ENCODE assay signal across 8 cellular contexts in genomic region chr14:104827173-104828055, GRCh38. TPM values are rescaled to one million over a fixed set of nuclear protein-coding genes. Genes with fewer than 3 reads are reported as not detected.
DNase-seq lines count a peak whose midpoint lies in the region; ATAC-seq and TF ChIP-seq lines count a peak whose summit lies in the region.

No MANE protein-coding gene starts in this region.

- peak; percentile 17 to 55 for TF ChIP-seq CTCF in suprapubic skin (IDR thresholded peaks at IDR 0.05)

- DNase-seq in NCI-H2196 (lab: John Stamatoyannopoulos, UW; ENCODE audit: unreplicated experiment) (peak; percentile 10), NCI-H2196 treated with DMSO at 0.1 percent for 48 hours (lab: John Stamatoyannopoulos, UW; ENCODE audit: unreplicated experiment) (no peak), NCI-H2227 (lab: John Stamatoyannopoulos, UW; ENCODE audit: unreplicated experiment) (peak; percentile 79), suprapubic skin (ENCODE audit: low spot score in 2 of 2) (no peak)
- DNase-seq in activated CD4-positive, alpha-beta T cell treated with anti-CD3 and anti-CD28 coated beads for 48 hours, result peak; percentile 71
- DNase-seq in effector memory CD4-positive, alpha-beta T cell, result peak; percentile 36 to 50 (median 36)

- H3K4me1 ChIP-seq in effector memory CD4-positive, alpha-beta T cell (ENCODE audit: control insufficient read depth, insufficient read depth, low read length, poor library complexity, severe bottlenecking), result peaks cover 17% of the 10 kb centered on the region
- H3K4me1 ChIP-seq in mucosa of rectum (ENCODE audit: control insufficient read depth in 2 of 2, insufficient read depth in 2 of 2, low read length in 2 of 2) (peaks cover 13 to 20% of the 10 kb centered on the region in 2 donors), suprapubic skin (peaks cover 23% of the 10 kb centered on the region)

- no peaks in the 10 kb centered on the region for H3K36me3 ChIP-seq in effector memory CD4-positive, alpha-beta T cell (ENCODE audit: control insufficient read depth, insufficient read depth, low read length)
- H3K36me3 ChIP-seq in mucosa of rectum (ENCODE audit: control insufficient read depth in 2 of 2, insufficient read depth in 2 of 2, low read length in 2 of 2), result no peaks in the 10 kb centered on the region
- H3K36me3 ChIP-seq in suprapubic skin, result no peaks in the 10 kb centered on the region

- ATAC-seq in HG03135 (IDR thresholded peaks at IDR 0.05; ENCODE audit: unreplicated experiment), result no peak

- no peak for TF ChIP-seq EP300 in suprapubic skin (IDR thresholded peaks at IDR 0.05)

- no peak for TF ChIP-seq POLR2A in suprapubic skin (IDR thresholded peaks at IDR 0.05)

- no peaks in the 10 kb centered on the region for H3K27me3 ChIP-seq in effector memory CD4-positive, alpha-beta T cell (replicated peaks; ENCODE audit: control insufficient read depth, insufficient read depth, low read length, poor library complexity, severe bottlenecking)
- peaks cover 0 to 8% of the 10 kb centered on the region in 2 donors for H3K27me3 ChIP-seq in mucosa of rectum (ENCODE audit: control insufficient read depth in 2 of 2, insufficient read depth in 2 of 2, low read length in 2 of 2)
- no peaks in the 10 kb centered on the region for H3K27me3 ChIP-seq in suprapubic skin

- H3K4me3 ChIP-seq in effector memory CD4-positive, alpha-beta T cell (ENCODE audit: insufficient read depth, low read depth, low read length, poor library complexity, severe bottlenecking), result peak overlapping the region; percentile 48
- peak overlapping the region; percentile 55 to 62 for H3K4me3 ChIP-seq in mucosa of rectum (ENCODE audit: low read length in 2 of 2)
- H3K4me3 ChIP-seq in suprapubic skin, result peak overlapping the region; percentile 71

- H3K27ac ChIP-seq in effector memory CD4-positive, alpha-beta T cell (ENCODE audit: insufficient read depth, low read length, poor library complexity, severe bottlenecking), result no peak overlapping the region
- H3K27ac ChIP-seq in mucosa of rectum (ENCODE audit: low read depth in 2 of 2, low read length in 2 of 2), result no peak overlapping the region
- no peak overlapping the region for H3K27ac ChIP-seq in suprapubic skin

- H3K9ac ChIP-seq in mucosa of rectum (ENCODE audit: low read depth in 1 of 2, low read length in 2 of 2), result peak overlapping the region; percentile 32 to 66

- no peaks in the 10 kb centered on the region for H3K9me3 ChIP-seq in effector memory CD4-positive, alpha-beta T cell (ENCODE audit: control insufficient read depth, low read length)
- no peaks in the 10 kb centered on the region for H3K9me3 ChIP-seq in mucosa of rectum (ENCODE audit: control insufficient read depth in 2 of 2, low read length in 2 of 2)
- no peaks in the 10 kb centered on the region for H3K9me3 ChIP-seq in suprapubic skin

- WGBS in suprapubic skin, result 20% methylated on average over 12 of the region's 39 CpGs

RNA-seq across cellular contexts. Expression of gene ZBTB42, which starts 26.5 kb away (rescaled TPM):
- total RNA-seq in suprapubic skin, result 1 to 10 TPM; 3.7 to 9.8 (median 7.8) TPM

RNA-seq across cellular contexts. Expression of gene AKT1, which starts 31.9 kb away (rescaled TPM):
- 10 to 100 TPM; 63.1 to 77.6 (median 70.4) TPM for total RNA-seq in suprapubic skin

RNA-seq across cellular contexts. Expression of gene CEP170B, which starts 37.7 kb away (rescaled TPM):
- total RNA-seq in suprapubic skin, result 10 to 100 TPM; 53.3 to 70.1 (median 60.4) TPM

Comparison
In these comparisons a context has a peak if more than half of its experiments do, and no peak if none do; other contexts are left out.
1. DNase-seq: peak in NCI-H2196 (single experiment), NCI-H2227 (single experiment), activated CD4-positive, alpha-beta T cell treated with anti-CD3 and anti-CD28 coated beads for 48 hours (single experiment) and effector memory CD4-positive, alpha-beta T cell (3 of 3); none in NCI-H2196 treated with DMSO at 0.1 percent for 48 hours (single experiment) and suprapubic skin (0 of 2).
2. Peak in every context shown above with its lines, with median percentiles within 50 percentile points of each other: H3K4me3 ChIP-seq.